ENCODE assay signal across 15 cellular contexts in the genomic region with DNA sequence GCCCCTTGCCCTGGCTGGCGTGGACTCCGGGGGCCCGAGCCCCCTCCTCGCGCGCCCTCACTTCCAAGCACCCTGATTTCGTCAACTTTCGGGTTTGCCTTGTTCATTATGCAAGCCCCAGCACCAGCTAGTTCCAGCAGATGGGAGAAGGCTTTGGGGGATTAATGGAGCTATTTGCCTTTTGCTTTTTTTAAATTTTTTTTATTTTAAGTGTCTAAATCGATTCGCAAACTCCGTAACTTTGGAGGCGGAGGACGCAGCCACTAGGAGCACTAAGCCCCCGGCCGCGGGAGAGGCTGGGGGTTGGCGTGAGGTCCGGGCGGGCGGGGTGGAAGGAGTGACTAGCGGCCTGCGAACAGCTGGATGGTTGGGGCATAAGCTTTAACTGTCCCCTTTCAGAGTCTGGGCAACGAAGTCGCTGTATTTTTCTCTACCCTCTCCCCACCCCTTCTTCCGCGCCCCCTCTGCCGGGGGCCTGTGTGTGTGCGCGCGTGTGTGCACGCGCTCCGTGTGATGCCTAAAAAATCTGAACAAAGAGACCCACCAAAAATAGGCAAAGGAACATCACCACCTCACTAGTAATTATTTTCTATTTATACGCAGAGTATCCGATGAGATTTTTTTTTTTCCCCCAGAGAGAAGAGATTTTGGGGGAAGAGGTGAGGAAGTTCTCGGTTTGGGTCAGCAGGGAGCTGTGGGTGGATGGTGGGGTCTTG. TPM values are rescaled to one million over a fixed set of nuclear protein-coding genes. Genes with fewer than 3 reads are reported as not detected.
DNase-seq lines count a peak whose midpoint lies in the region; ATAC-seq and TF ChIP-seq lines count a peak whose summit lies in the region.
"Had no signal": no experiment of that assay in that cellular context is flagged by ENCODE, and none has a peak within 500 bp of the region (broad histone marks: within the 10 kb centered on the region; RNA-seq: fewer than 3 reads in every experiment).

No MANE protein-coding gene starts in this region.

- no peak overlapping the region for H4K91ac ChIP-seq in trophoblast cell (ENCODE audit: low read depth, low read length)

- H3K36me3 ChIP-seq in H7 (replicated peaks; ENCODE audit: control insufficient read depth, insufficient read depth, low read length) (peaks cover under 1% of the 10 kb centered on the region; the same call in 1 of the 2 replicates), SK-N-MC (ENCODE audit: insufficient read depth, low read length) (peaks cover 4% of the 10 kb centered on the region), trophoblast cell (ENCODE audit: control insufficient read depth in 1 of 2, insufficient read depth in 2 of 2, low read length in 2 of 2) (no peaks in the 10 kb centered on the region)

- H3K4me2 ChIP-seq in trophoblast cell (ENCODE audit: low read length): peak overlapping the region; percentile 80

- peak overlapping the region; percentile 94 for H3K4me3 Mint-ChIP-seq in glutamatergic neuron (ENCODE audit: unreplicated experiment)
- H3K4me3 Mint-ChIP-seq: stimulated activated naive CD8-positive, alpha-beta T cell treated with anti-CD3 and anti-CD28 coated beads, Interleukin-15, Interleukin-2, amounts not matched to agents 100 ng/mL and 50 ng/mL, for 24 hours had no signal

- H2AK5ac ChIP-seq in trophoblast cell (ENCODE audit: low read length): no peak overlapping the region

- no peak overlapping the region for H4K8ac ChIP-seq in trophoblast cell (ENCODE audit: low read depth, low read length)

- H3K9me3 Mint-ChIP-seq in glutamatergic neuron (ENCODE audit: unreplicated experiment): peaks cover 8% of the 10 kb centered on the region
- H3K9me3 Mint-ChIP-seq: stimulated activated naive CD8-positive, alpha-beta T cell treated with anti-CD3 and anti-CD28 coated beads, Interleukin-15, Interleukin-2, amounts not matched to agents 100 ng/mL and 50 ng/mL, for 24 hours had no signal

- H3K9me3 ChIP-seq in SK-N-MC (ENCODE audit: low read depth, low read length) (no peaks in the 10 kb centered on the region), trophoblast cell (ENCODE audit: insufficient read depth, low read depth, low read length) (no peaks in the 10 kb centered on the region)
- H3K9me3 ChIP-seq: Caco-2 had no signal

- peaks cover 6% of the 10 kb centered on the region for H3K27me3 Mint-ChIP-seq in glutamatergic neuron (ENCODE audit: unreplicated experiment)

- H2BK120ac ChIP-seq in trophoblast cell (ENCODE audit: insufficient read depth, low read length, poor library complexity): no peak overlapping the region

- H3K4me1 Mint-ChIP-seq in glutamatergic neuron (ENCODE audit: low read depth, unreplicated experiment): peaks cover 26% of the 10 kb centered on the region

- H3K4me1 ChIP-seq in trophoblast cell (ENCODE audit: control insufficient read depth in 1 of 2, insufficient read depth in 2 of 2, low read length in 2 of 2): peaks cover 29 to 40% of the 10 kb centered on the region in 2 experiments
- H3K4me1 ChIP-seq: Caco-2 had no signal

- no peak for ATAC-seq in HG02885 (IDR thresholded peaks at IDR 0.05; ENCODE audit: poor library complexity, unreplicated experiment)
- ATAC-seq in HG02840 (IDR thresholded peaks at IDR 0.05; ENCODE audit: low FRiP score, unreplicated experiment): no peak

- peaks cover 7% of the 10 kb centered on the region for H3K79me1 ChIP-seq in trophoblast cell (ENCODE audit: low read length)

- H3K18ac ChIP-seq in trophoblast cell (ENCODE audit: low read length): peak overlapping the region; percentile 20

- H3K14ac ChIP-seq in trophoblast cell (ENCODE audit: low read length): no peak overlapping the region

- peaks cover 36% of the 10 kb centered on the region for H3K27me3 ChIP-seq in H7 (ENCODE audit: control insufficient read depth, insufficient read depth, low read length)
- H3K27me3 ChIP-seq in trophoblast cell (ENCODE audit: insufficient read depth, low read length): peaks cover 2% of the 10 kb centered on the region

- no peak overlapping the region for H4K12ac ChIP-seq in trophoblast cell (ENCODE audit: low read depth, low read length)

- H3K23ac ChIP-seq in trophoblast cell (ENCODE audit: low read length): no peak overlapping the region

- H3K27ac ChIP-seq in SK-N-MC (no peak overlapping the region), trophoblast cell (ENCODE audit: low read depth, low read length) (no peak overlapping the region)

- H3K4me3 ChIP-seq in H7 (ENCODE audit: insufficient read depth, low read depth, low read length): peak overlapping the region; percentile 78
- peak overlapping the region; percentile 89 for H3K4me3 ChIP-seq in SK-N-MC
- H3K4me3 ChIP-seq in trophoblast cell (ENCODE audit: low read depth, low read length): peak overlapping the region; percentile 76

- peak overlapping the region; percentile 84 for H3K27ac Mint-ChIP-seq in glutamatergic neuron (ENCODE audit: unreplicated experiment)
- H3K27ac Mint-ChIP-seq: stimulated activated naive CD8-positive, alpha-beta T cell treated with anti-CD3 and anti-CD28 coated beads, Interleukin-15, Interleukin-2, amounts not matched to agents 100 ng/mL and 50 ng/mL, for 24 hours had no signal

- no peaks in the 10 kb centered on the region for H3K36me3 Mint-ChIP-seq in glutamatergic neuron (ENCODE audit: unreplicated experiment)

- DNase-seq in H7: peak; percentile 79
- no peak for DNase-seq in SK-N-MC (ENCODE audit: low read depth, low spot score)
- peak; percentile 65 for DNase-seq in glutamatergic neuron
- DNase-seq in trophoblast cell: no peak
- DNase-seq in NCI-H510A (lab: John Stamatoyannopoulos, UW): no peak
- DNase-seq in dermis blood vessel endothelial cell: no peak
- DNase-seq: activated CD8-positive, alpha-beta memory T cell treated with anti-CD3 and anti-CD28 coated beads, Interleukin-2, amount 50 U/mL, for 4 hours; aorta; Caco-2; kidney glomerular epithelial cell; NCI-H2081; stimulated activated CD4-positive, alpha-beta T cell treated with anti-CD3 and anti-CD28 coated beads, Interleukin-4, amount 100 ng/mL, for 1 hour had no signal

- H3K9ac ChIP-seq in SK-N-MC (ENCODE audit: insufficient read length): peak overlapping the region; percentile 72
- peak overlapping the region; percentile 76 for H3K9ac ChIP-seq in trophoblast cell (ENCODE audit: low read length)

- H3K79me2 ChIP-seq in trophoblast cell (ENCODE audit: control insufficient read depth, insufficient read depth, low read length, poor library complexity): peaks cover 7% of the 10 kb centered on the region

- no peak for TF ChIP-seq CTCF in glutamatergic neuron (IDR thresholded peaks at IDR 0.05; ENCODE audit: partially characterized antibody, unreplicated experiment)

- WGBS in trophoblast cell (ENCODE audit: extremely low coverage, insufficient coverage, insufficient read length): no CpG with 5 or more reads among the region's 36 CpGs

- no peak overlapping the region for H2BK5ac ChIP-seq in trophoblast cell (ENCODE audit: low read depth, low read length, poor library complexity)

- H2AFZ ChIP-seq in trophoblast cell (ENCODE audit: insufficient read depth, low read length, poor library complexity): peak overlapping the region; percentile 27

- H2BK12ac ChIP-seq in trophoblast cell (ENCODE audit: low read length): no peak overlapping the region

- H3K4ac ChIP-seq in trophoblast cell (ENCODE audit: low read depth, low read length): peak overlapping the region; percentile 30

RNA-seq across cellular contexts. Expression of a gene that starts 2.1 kb away (rescaled TPM):
- total RNA-seq in H7 (2014; rRNA removed; shearing (Covaris generic)): 7.7 and 11.6 TPM in 2 replicates
- total RNA-seq in glutamatergic neuron (ENCODE audit: unreplicated experiment): 96.6 TPM
- polyA plus RNA-seq in trophoblast cell (2013): 6.1 and 6.2 TPM in 2 replicates
- 0.17 and 0.19 TPM in 2 replicates for total RNA-seq in dermis blood vessel endothelial cell

Comparison
In these comparisons a context has a peak if more than half of its experiments do, and no peak if none do; other contexts are left out.
1. DNase-seq: peak in H7 (single experiment) and glutamatergic neuron (single experiment); none in SK-N-MC (single experiment), trophoblast cell (0 of 2), NCI-H510A (single experiment) and dermis blood vessel endothelial cell (single experiment).
2. Peak in every context shown above with its lines, with median percentiles within 50 percentile points of each other: H3K4me3 ChIP-seq.